8 cellular contexts compared by ENCODE assay signal in genomic region chr7:10973061-10973941, GRCh38. TPM values are rescaled to one million over a fixed set of nuclear protein-coding genes. Genes with fewer than 3 reads are reported as not detected.
A peak's percentile ranks its signal among the peaks of the same experiment; 100 is the strongest.
DNase-seq lines count a peak whose midpoint lies in the region; ATAC-seq, FAIRE-seq and TF ChIP-seq lines count a peak whose summit lies in the region.

TSS of gene PHF14 (plus strand) at chr7:10973872. CDS start at chr7:10974324, 452 bp downstream.

- H3K4me1 ChIP-seq in rectal smooth muscle tissue (ENCODE audit: control insufficient read depth, insufficient read depth, low read length), result peaks cover 6% of the 10 kb centered on the region
- H3K4me1 ChIP-seq in aorta (ENCODE audit: control insufficient read depth in 1 of 2, insufficient read depth in 2 of 2, low read length in 2 of 2), result no peaks in the 10 kb centered on the region

- no peak for TF ChIP-seq CTCF in astrocyte of the cerebellum (IDR thresholded peaks at IDR 0.05; ENCODE audit: low read depth, low read length, missing control alignments)

- peak within 1 kb of the TSS; percentile 75 for H3K9ac ChIP-seq in rectal smooth muscle tissue (ENCODE audit: low read length)

- DNase-seq in GM18507 (ENCODE audit: extremely low spot score, insufficient read length, low read depth), result peak; percentile 93
- peak; percentile 95 for DNase-seq in NCI-H2029 treated with DMSO at 0.1 percent for 48 hours (lab: John Stamatoyannopoulos, UW)
- peak; percentile 90 for DNase-seq in T-helper 9 cell
- peak; percentile 92 for DNase-seq in astrocyte of the cerebellum (ENCODE audit: low read depth)
- DNase-seq in hepatic stellate cell (ENCODE audit: low spot score), result peak; percentile 94
- DNase-seq in aorta, result peak; percentile 98

- peak within 1 kb of the TSS; percentile 77 for H3K27ac ChIP-seq in rectal smooth muscle tissue (ENCODE audit: low read depth, low read length)
- peak within 1 kb of the TSS in 1 of 2 donors; percentile 62 for H3K27ac ChIP-seq in aorta (ENCODE audit: low read depth in 1 of 2, low read length in 2 of 2)

- 14 to 17% methylated on average over 38 to 39 of the region's 39 CpGs for WGBS in aorta, 2 donors

- H3K4me3 ChIP-seq in astrocyte of the cerebellum (ENCODE audit: low read depth, low read length) (peak within 1 kb of the TSS; percentile 90), rectal smooth muscle tissue (ENCODE audit: low read length) (peak within 1 kb of the TSS; percentile 92), aorta (ENCODE audit: low read length in 2 of 2) (peak within 1 kb of the TSS; percentile 74 to 97)

- in situ Hi-C loops in astrocyte of the cerebellum (cut with HindIII; ENCODE audit: low sequenced_read_pairs), result no loop called here

- H3K36me3 ChIP-seq in rectal smooth muscle tissue (ENCODE audit: control insufficient read depth, insufficient read depth, low read length) (no peaks in the 10 kb centered on the region), aorta (ENCODE audit: control insufficient read depth in 1 of 2, insufficient read depth in 2 of 2, low read length in 1 of 2) (no peaks in the 10 kb centered on the region)

- H3K27me3 ChIP-seq in rectal smooth muscle tissue (ENCODE audit: control insufficient read depth, insufficient read depth, low read length), result no peaks in the 10 kb centered on the region
- H3K27me3 ChIP-seq in aorta (ENCODE audit: control insufficient read depth in 1 of 2, insufficient read depth in 2 of 2, low read length in 1 of 2), result no peaks in the 10 kb centered on the region

- intact Hi-C loops in aorta (cut with DNase I), result loop anchor here (2.0 kb wide), 1 partner anchor 32 kb away; a partner anchor contains a TSS

- H3K9me3 ChIP-seq in aorta (ENCODE audit: control insufficient read depth, low read length), result no peaks in the 10 kb centered on the region

- ATAC-seq in HG02981 (IDR thresholded peaks at IDR 0.05; ENCODE audit: unreplicated experiment), result peak; percentile 96
- peak; percentile 100 for ATAC-seq in aorta (ENCODE audit: low FRiP score)

- peak; percentile 99 for FAIRE-seq in GM18507 (lab: Jason Lieb, UNC)

RNA-seq across cellular contexts. Expression of gene PHF14, which starts in this region (rescaled TPM):
- total RNA-seq in aorta, result 10 to 100 TPM; 35.5 to 51.8 TPM
- polyA plus RNA-seq in aorta, result 10 to 100 TPM; 16.2 to 38.0 TPM
